ENCODE assay signal across 10 cellular contexts in genomic region chr4:54687887-54688841, GRCh38. TPM values are rescaled to one million over a fixed set of nuclear protein-coding genes. Genes with fewer than 3 reads are reported as not detected.
DNase-seq lines count a peak whose midpoint lies in the region; ATAC-seq and TF ChIP-seq lines count a peak whose summit lies in the region.
"Had no signal": no experiment of that assay in that cellular context is flagged by ENCODE, and none has a peak within 500 bp of the region (broad histone marks: within the 10 kb centered on the region; RNA-seq: fewer than 3 reads in every experiment).

No MANE protein-coding gene starts in this region.

- H3K27me3 ChIP-seq in adrenal gland, result no peaks in the 10 kb centered on the region
- no peaks in the 10 kb centered on the region for H3K27me3 ChIP-seq in aorta (ENCODE audit: control insufficient read depth in 1 of 2, insufficient read depth in 2 of 2, low read length in 1 of 2)

- ATAC-seq in GM19452 (IDR thresholded peaks at IDR 0.05; ENCODE audit: unreplicated experiment), result peak; percentile 48
- ATAC-seq in aorta (ENCODE audit: low FRiP score), result no peak

- TF ChIP-seq CTCF in AG10803 (conservative IDR thresholded peaks at IDR 0.05; ENCODE audit: low read length) (no peak), adrenal gland (IDR thresholded peaks at IDR 0.05) (no peak)

- no peaks in the 10 kb centered on the region for H3K9me3 Mint-ChIP-seq in T-helper 2 cell treated with Interferon-gamma antibody and Interleukin-4, amounts not matched to agents 5 μg/mL and 100 μg/mL, for 36 hours

- 68 to 83% (median 74%) methylated on average over 11 of the region's 11 CpGs for WGBS in adrenal gland, 4 donors
- WGBS in aorta, 2 donors, result 83 to 92% methylated on average over 11 of the region's 11 CpGs

- H3K27me3 Mint-ChIP-seq in T-helper 2 cell treated with Interferon-gamma antibody and Interleukin-4, amounts not matched to agents 5 μg/mL and 100 μg/mL, for 36 hours (ENCODE audit: low read depth), result peaks cover 5% of the 10 kb centered on the region

- no peak overlapping the region for H3K4me3 Mint-ChIP-seq in T-helper 2 cell treated with Interferon-gamma antibody and Interleukin-4, amounts not matched to agents 5 μg/mL and 100 μg/mL, for 36 hours

- no peaks in the 10 kb centered on the region for H3K9me3 ChIP-seq in adrenal gland (replicated peaks in 1 of 3)
- H3K9me3 ChIP-seq in aorta (ENCODE audit: control insufficient read depth, low read length), result no peaks in the 10 kb centered on the region

- no peaks in the 10 kb centered on the region for H3K36me3 ChIP-seq in adrenal gland (replicated peaks in 1 of 2)
- H3K36me3 ChIP-seq in aorta (ENCODE audit: control insufficient read depth in 1 of 2, insufficient read depth in 2 of 2, low read length in 1 of 2), result peaks cover 0 to 1% of the 10 kb centered on the region in 2 donors

- no peaks in the 10 kb centered on the region for H3K36me3 Mint-ChIP-seq in T-helper 2 cell treated with Interferon-gamma antibody and Interleukin-4, amounts not matched to agents 5 μg/mL and 100 μg/mL, for 36 hours (ENCODE audit: low read depth)

- peak; percentile 67 for DNase-seq in AG10803 (ENCODE audit: low read depth)
- peak; percentile 3 for DNase-seq in HT1080 (ENCODE audit: low read depth)
- DNase-seq in brain pericyte (ENCODE audit: low read depth, low spot score), result peak; percentile 71
- DNase-seq in adrenal gland, result no peak
- no peak for DNase-seq in T-helper 2 cell treated with Interferon-gamma antibody and Interleukin-4, amounts not matched to agents 5 μg/mL and 100 μg/mL, for 36 hours (ENCODE audit: low spot score)
- no peak for DNase-seq in ureter (ENCODE audit: low spot score)
- DNase-seq in aorta, result no peak
- DNase-seq: NCI-H226 had no signal

- H3K27ac ChIP-seq in adrenal gland, result no peak overlapping the region
- H3K27ac ChIP-seq in aorta (ENCODE audit: low read depth in 1 of 2, low read length in 2 of 2), result no peak overlapping the region

- peaks cover 10% of the 10 kb centered on the region for H3K4me1 Mint-ChIP-seq in T-helper 2 cell treated with Interferon-gamma antibody and Interleukin-4, amounts not matched to agents 5 μg/mL and 100 μg/mL, for 36 hours (ENCODE audit: low read depth)

- intact Hi-C loops in adrenal gland (cut with DNase I) (no loop called here), aorta (cut with DNase I) (no loop called here)

- no peak overlapping the region for H3K4me3 ChIP-seq in AG10803 (ENCODE audit: low read length)
- H3K4me3 ChIP-seq in adrenal gland, result no peak overlapping the region
- H3K4me3 ChIP-seq in aorta (ENCODE audit: low read length in 2 of 2), result no peak overlapping the region
- H3K4me3 ChIP-seq: lung had no signal

- H3K4me1 ChIP-seq in adrenal gland (replicated peaks in 1 of 2), result no peaks in the 10 kb centered on the region
- no peaks in the 10 kb centered on the region for H3K4me1 ChIP-seq in aorta (ENCODE audit: control insufficient read depth in 1 of 2, insufficient read depth in 2 of 2, low read length in 2 of 2)

- H3K27ac Mint-ChIP-seq in T-helper 2 cell treated with Interferon-gamma antibody and Interleukin-4, amounts not matched to agents 5 μg/mL and 100 μg/mL, for 36 hours, result no peak overlapping the region

- no peak for TF ChIP-seq POLR2A in adrenal gland (IDR thresholded peaks at IDR 0.05)

RNA-seq across cellular contexts. Expression of gene KIT, which starts 30.4 kb away (rescaled TPM):
- under 0.01 and 0.21 TPM in 2 replicates for total RNA-seq in HT1080 (2014; rRNA removed; shearing (Covaris generic))
- 0.78 and 1.4 TPM in 2 replicates for polyA plus RNA-seq in HT1080 (2015; cell fraction: cytosol; rRNA removed)
- 3.3 and 3.9 TPM in 2 replicates for polyA plus RNA-seq in HT1080 (2015; cell fraction: nucleus; rRNA removed)
- 1 to 10 TPM in 6 of 8 donors, under 1 TPM in 2; 0.54 to 5.3 (median 2.3) TPM for total RNA-seq in adrenal gland
- under 1 TPM; 0.40 to 0.66 (median 0.40) TPM for polyA plus RNA-seq in adrenal gland
- 21.0 TPM for total RNA-seq in ureter
- total RNA-seq in aorta, result 10 to 100 TPM in 1 of 2 donors, 1 to 10 TPM in 1; 9.6 to 18.7 TPM
- polyA plus RNA-seq in aorta, result 1 to 10 TPM in 1 of 2 donors, under 1 TPM in 1; 0.56 to 1.0 TPM

Comparison
In these comparisons a context has a peak if more than half of its experiments do, and no peak if none do; other contexts are left out.
1. DNase-seq: peak in AG10803 (single experiment), HT1080 (single experiment) and brain pericyte (single experiment); none in adrenal gland (0 of 7), T-helper 2 cell treated with Interferon-gamma antibody and Interleukin-4, amounts not matched to agents 5 μg/mL and 100 μg/mL, for 36 hours (single experiment), ureter (single experiment) and aorta (0 of 2).